4 cellular contexts compared by ENCODE assay signal in the genomic region with DNA sequence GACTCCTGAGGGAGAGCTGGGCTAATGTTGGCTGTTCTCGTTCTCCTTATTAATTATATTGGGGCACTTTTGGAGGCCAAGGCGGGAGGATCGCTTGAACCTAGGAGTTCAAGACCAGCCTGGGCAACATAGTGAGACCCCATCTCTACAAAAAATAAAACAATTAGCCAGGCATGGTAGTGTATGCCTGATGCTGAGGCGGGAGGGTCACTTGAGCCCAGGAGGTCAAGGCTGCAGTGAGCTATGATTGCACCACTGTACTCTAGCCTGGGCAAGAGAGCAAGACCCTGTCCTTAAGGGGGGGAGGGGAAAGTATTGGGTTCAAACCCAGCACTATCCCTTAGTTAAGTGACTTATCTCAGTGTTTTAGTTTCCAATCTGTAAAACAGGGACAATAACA.
"Had no signal": no experiment of that assay in that cellular context is flagged by ENCODE, and none has a peak within 500 bp of the region (broad histone marks: within the 10 kb centered on the region; RNA-seq: fewer than 3 reads in every experiment).

No MANE protein-coding gene starts in this region.

- DNase-seq: KG1 had no signal

- H2AFZ ChIP-seq: GM23248 had no signal

- H3K4me3 ChIP-seq: GM23248, HAP-1 had no signal

- H3K9me3 ChIP-seq: HAP-1 had no signal

- H3K9ac ChIP-seq: GM23248 had no signal

- H3K4me1 ChIP-seq: HAP-1 had no signal

- H3K9me3 Mint-ChIP-seq: IgD-negative memory B cell had no signal

- H3K27ac ChIP-seq: GM23248 had no signal

- H3K27me3 Mint-ChIP-seq: IgD-negative memory B cell had no signal

- H3K36me3 ChIP-seq: HAP-1 had no signal

- H3K4me3 Mint-ChIP-seq: IgD-negative memory B cell had no signal
